Comparison of ENCODE assay signal across 14 cellular contexts in genomic region chr19:36225219-36225892, GRCh38. TPM values are rescaled to one million over a fixed set of nuclear protein-coding genes. Genes with fewer than 3 reads are reported as not detected.
DNase-seq lines count a peak whose midpoint lies in the region; TF ChIP-seq lines count a peak whose summit lies in the region.
"Had no signal": no experiment of that assay in that cellular context is flagged by ENCODE, and none has a peak within 500 bp of the region (broad histone marks: within the 10 kb centered on the region; RNA-seq: fewer than 3 reads in every experiment).

No MANE protein-coding gene starts in this region.

- no peaks in the 10 kb centered on the region for H3K27me3 Mint-ChIP-seq in T-helper 2 cell treated with Interferon-gamma antibody and Interleukin-4, amounts not matched to agents 5 μg/mL and 100 μg/mL, for 36 hours (ENCODE audit: low read depth)

- H3K36me3 ChIP-seq in Loucy (ENCODE audit: insufficient read depth, low read length): peaks cover 63% of the 10 kb centered on the region
- peaks cover 45% of the 10 kb centered on the region for H3K36me3 ChIP-seq in brain microvascular endothelial cell (replicated peaks)
- H3K36me3 ChIP-seq in osteoblast (ENCODE audit: insufficient read depth, low read length): peaks cover 55% of the 10 kb centered on the region

- peak overlapping the region; percentile 58 for H3K4me3 Mint-ChIP-seq in T-helper 2 cell treated with Interferon-gamma antibody and Interleukin-4, amounts not matched to agents 5 μg/mL and 100 μg/mL, for 36 hours

- H3K9me3 Mint-ChIP-seq in T-helper 2 cell treated with Interferon-gamma antibody and Interleukin-4, amounts not matched to agents 5 μg/mL and 100 μg/mL, for 36 hours: peaks cover 55% of the 10 kb centered on the region

- H3K9ac ChIP-seq in Loucy (ENCODE audit: low read depth, low read length, poor library complexity, severe bottlenecking): peak overlapping the region; percentile 33

- H3K4me3 ChIP-seq in Loucy (ENCODE audit: low read length, poor library complexity, severe bottlenecking): peak overlapping the region; percentile 58
- H3K4me3 ChIP-seq in brain microvascular endothelial cell (ENCODE audit: low read depth, low read length): no peak overlapping the region
- H3K4me3 ChIP-seq in osteoblast (ENCODE audit: insufficient read depth, low read length): no peak overlapping the region
- H3K4me3 ChIP-seq in coronary artery: no peak overlapping the region
- H3K4me3 ChIP-seq: Peyer's patch had no signal

- peaks cover 15% of the 10 kb centered on the region for H3K4me1 Mint-ChIP-seq in T-helper 2 cell treated with Interferon-gamma antibody and Interleukin-4, amounts not matched to agents 5 μg/mL and 100 μg/mL, for 36 hours (ENCODE audit: low read depth)

- peaks cover 3% of the 10 kb centered on the region; the same call in 1 of the 2 replicates for H3F3A ChIP-seq in Loucy (ENCODE audit: low read depth)

- H3K79me2 ChIP-seq in Loucy (ENCODE audit: insufficient read depth, low read length): peaks cover 96% of the 10 kb centered on the region
- peaks cover 89% of the 10 kb centered on the region for H3K79me2 ChIP-seq in osteoblast (ENCODE audit: insufficient read depth, low read length)

- peaks cover 89% of the 10 kb centered on the region for H3K36me3 Mint-ChIP-seq in T-helper 2 cell treated with Interferon-gamma antibody and Interleukin-4, amounts not matched to agents 5 μg/mL and 100 μg/mL, for 36 hours (ENCODE audit: low read depth)

- in situ Hi-C loops in brain microvascular endothelial cell (cut with HindIII; ENCODE audit: low pct_ligation_motif_present, low sequenced_read_pairs): no loop called here

- no peaks in the 10 kb centered on the region for H3K9me2 ChIP-seq in Loucy (replicated peaks; ENCODE audit: low read depth, low read length)

- H3K27me3 ChIP-seq in Loucy (ENCODE audit: insufficient read depth, low read length, poor library complexity, severe bottlenecking): no peaks in the 10 kb centered on the region
- no peaks in the 10 kb centered on the region for H3K27me3 ChIP-seq in brain microvascular endothelial cell (replicated peaks)
- H3K27me3 ChIP-seq in osteoblast (ENCODE audit: insufficient read depth, low read length): no peaks in the 10 kb centered on the region
- H3K27me3 ChIP-seq: neutrophil, Peyer's patch had no signal

- H3K4me1 ChIP-seq in Loucy (ENCODE audit: insufficient read depth, low read length, poor library complexity, severe bottlenecking) (peaks cover 17% of the 10 kb centered on the region), osteoblast (ENCODE audit: insufficient read depth, low read length) (peaks cover 20% of the 10 kb centered on the region)

- no peaks in the 10 kb centered on the region for H3K9me3 ChIP-seq in Loucy (ENCODE audit: insufficient read depth, low read depth, low read length)
- no peaks in the 10 kb centered on the region for H3K9me3 ChIP-seq in osteoblast (ENCODE audit: low read depth, low read length)

- peak overlapping the region; percentile 15 for H3K27ac ChIP-seq in brain microvascular endothelial cell
- peak overlapping the region; percentile 61 for H3K27ac ChIP-seq in osteoblast (ENCODE audit: low read depth, low read length)
- H3K27ac ChIP-seq in coronary artery: no peak overlapping the region
- H3K27ac ChIP-seq: neutrophil, Peyer's patch had no signal

- no peak for DNase-seq in T-helper 2 cell treated with Interferon-gamma antibody and Interleukin-4, amounts not matched to agents 5 μg/mL and 100 μg/mL, for 36 hours (ENCODE audit: low spot score)
- DNase-seq in T-helper 2 cell (no peak), brain microvascular endothelial cell (no peak), osteoblast (ENCODE audit: insufficient read length, low spot score, missing footprints) (peak; percentile 90), putamen (ENCODE audit: low spot score) (no peak), NCI-H187 treated with DMSO at 0.1 percent for 48 hours (lab: John Stamatoyannopoulos, UW) (no peak), coronary artery (ENCODE audit: low spot score) (no peak)
- DNase-seq: activated CD4-positive, alpha-beta T cell treated with anti-CD3 and anti-CD28 coated beads for 1 hour; NCI-H1417; Peyer's patch; stimulated activated CD4-positive, alpha-beta T cell treated with anti-CD3 and anti-CD28 coated beads, Interleukin-4, amount 100 ng/mL, for 1 hour; trophoblast cell had no signal

- no peak for TF ChIP-seq CTCF in Loucy (conservative IDR thresholded peaks at IDR 0.05; ENCODE audit: low read length)
- TF ChIP-seq CTCF in brain microvascular endothelial cell (IDR thresholded peaks at IDR 0.05; ENCODE audit: low read depth, low read length, missing control alignments): no peak
- no peak for TF ChIP-seq CTCF in osteoblast (IDR thresholded peaks at IDR 0.05; ENCODE audit: extremely low read depth, low read depth, low read length)
- TF ChIP-seq CTCF in coronary artery (IDR thresholded peaks at IDR 0.05): no peak

- H3K4me2 ChIP-seq in Loucy (ENCODE audit: low read depth, low read length, poor library complexity, severe bottlenecking) (peak overlapping the region; percentile 75), osteoblast (ENCODE audit: insufficient read depth, low read length) (peak overlapping the region; percentile 69)

- H2AFZ ChIP-seq in Loucy (ENCODE audit: low read length) (no peak overlapping the region), osteoblast (ENCODE audit: low read length) (no peak overlapping the region)

- H4K20me1 ChIP-seq in Loucy (ENCODE audit: insufficient read depth, low read length, poor library complexity, severe bottlenecking) (peaks cover 88% of the 10 kb centered on the region), osteoblast (ENCODE audit: insufficient read depth, low read length) (peaks cover 69% of the 10 kb centered on the region)

- H3K27ac Mint-ChIP-seq in T-helper 2 cell treated with Interferon-gamma antibody and Interleukin-4, amounts not matched to agents 5 μg/mL and 100 μg/mL, for 36 hours: peak overlapping the region; percentile 38

RNA-seq across cellular contexts. Expression of gene ZNF146, which starts 10.4 kb away (rescaled TPM):
- 65.7 and 82.2 TPM in 2 replicates for total RNA-seq in osteoblast

RNA-seq across cellular contexts. Expression of gene ZNF565, which starts 10.9 kb away (rescaled TPM):
- total RNA-seq in osteoblast: 6.9 and 7.1 TPM in 2 replicates

Comparison
In these comparisons a context has a peak if more than half of its experiments do, and no peak if none do; other contexts are left out.
1. H3K27ac ChIP-seq: peak in brain microvascular endothelial cell (single experiment) and osteoblast (single experiment); none in coronary artery (0 of 2).